ENCODE assay signal across 1 cellular context in the genomic region with DNA sequence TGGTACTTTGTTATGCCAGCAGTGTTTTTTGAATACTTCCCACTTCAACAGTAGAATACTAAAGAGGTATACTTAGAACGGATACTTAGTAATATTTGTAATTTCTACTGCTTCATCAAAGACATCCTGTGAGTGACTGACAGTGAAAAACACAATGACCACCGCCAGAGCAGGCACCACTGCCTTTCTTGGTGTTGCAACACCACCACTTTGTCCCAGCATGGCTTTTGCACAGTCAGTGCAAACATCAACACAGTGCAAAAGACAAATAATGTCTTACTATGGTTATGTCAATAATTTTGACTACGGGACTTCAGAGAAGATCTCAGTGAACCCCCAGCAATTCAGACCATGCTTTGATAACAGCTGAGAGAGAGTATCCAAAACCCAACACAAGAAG.
TF ChIP-seq lines count a peak whose summit lies in the region.

No MANE protein-coding gene starts in this region.

TF ChIP-seq in HepG2, 621 proteins besides CTCF, POLR2A, EP300 and RAD21 (continued from another document and continues in another):
- TF ChIP-seq, protein P1, sequence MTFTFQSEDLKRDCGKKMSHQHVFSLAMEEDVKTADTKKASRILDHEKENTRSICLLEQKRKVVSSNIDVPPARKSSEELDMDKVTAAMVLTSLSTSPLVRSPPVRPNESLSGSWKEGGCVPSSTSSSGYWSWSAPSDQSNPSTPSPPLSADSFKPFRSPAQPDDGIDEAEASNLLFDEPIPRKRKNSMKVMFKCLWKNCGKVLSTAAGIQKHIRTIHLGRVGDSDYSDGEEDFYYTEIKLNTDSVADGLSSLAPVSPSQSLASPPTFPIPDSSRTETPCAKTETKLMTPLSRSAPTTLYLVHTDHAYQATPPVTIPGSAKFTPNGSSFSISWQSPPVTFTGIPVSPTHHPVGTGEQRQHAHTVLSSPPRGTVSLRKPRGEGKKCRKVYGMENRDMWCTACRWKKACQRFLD (CRISPR knock-in tag; IDR thresholded peaks at IDR 0.05; ENCODE audit: borderline replicate concordance): no peak
- TF ChIP-seq NR3C1 (CRISPR knock-in tag; IDR thresholded peaks at IDR 0.05) (no peak), MZF1 (CRISPR knock-in tag; IDR thresholded peaks at IDR 0.05; ENCODE audit: borderline replicate concordance) (no peak), ZMYM4 (CRISPR knock-in tag; IDR thresholded peaks at IDR 0.05) (peak; percentile 73; the same call in 1 of the 2 replicates), ZNF878 (CRISPR knock-in tag; IDR thresholded peaks at IDR 0.05) (no peak), AGO2 (optimal IDR thresholded peaks at IDR 0.05; ENCODE audit: low read depth, low read length) (no peak), ARID2 (CRISPR knock-in tag; IDR thresholded peaks at IDR 0.05; ENCODE audit: borderline replicate concordance) (no peak), ZNF879 (CRISPR knock-in tag; IDR thresholded peaks at IDR 0.05) (no peak), PBX3 (CRISPR knock-in tag; IDR thresholded peaks at IDR 0.05; ENCODE audit: borderline replicate concordance) (no peak), ESRRA (CRISPR knock-in tag; IDR thresholded peaks at IDR 0.05; ENCODE audit: low read depth) (no peak), SPEN (CRISPR knock-in tag; IDR thresholded peaks at IDR 0.05; ENCODE audit: low read depth) (no peak), ATM (IDR thresholded peaks at IDR 0.05; ENCODE audit: borderline replicate concordance) (no peak), ZNF761 (CRISPR knock-in tag; conservative IDR thresholded peaks at IDR 0.05) (no peak), ZNF782 (CRISPR knock-in tag; IDR thresholded peaks at IDR 0.05; ENCODE audit: borderline replicate concordance) (no peak), SMAD3 (CRISPR knock-in tag; IDR thresholded peaks at IDR 0.05) (peak; percentile 48; the same call in 1 of the 2 replicates), ZIK1 (CRISPR knock-in tag; IDR thresholded peaks at IDR 0.05; ENCODE audit: borderline replicate concordance, low read depth) (no peak), ZNF331 (CRISPR knock-in tag; IDR thresholded peaks at IDR 0.05) (peak; percentile 83), ZNF747 (CRISPR knock-in tag; IDR thresholded peaks at IDR 0.05; ENCODE audit: borderline replicate concordance) (no peak), ZFX (CRISPR knock-in tag; IDR thresholded peaks at IDR 0.05; ENCODE audit: low read depth) (no peak), EZH2 (conservative IDR thresholded peaks at IDR 0.05; ENCODE audit: low read depth, low read length) (no peak), MED8 (CRISPR knock-in tag; IDR thresholded peaks at IDR 0.05; ENCODE audit: insufficient replicate concordance) (no peak), MAFK (conservative IDR thresholded peaks at IDR 0.05 in 1 of 2, IDR thresholded peaks at IDR 0.05 in 1 of 2; ENCODE audit: low read length in 2 of 2) (peak; percentile 39 to 53; a peak in 3 of 4 replicates), TRAFD1 (CRISPR knock-in tag; IDR thresholded peaks at IDR 0.05; ENCODE audit: borderline replicate concordance) (no peak), ZNF543 (CRISPR knock-in tag; IDR thresholded peaks at IDR 0.05) (no peak), TSC22D2 (CRISPR knock-in tag; IDR thresholded peaks at IDR 0.05; ENCODE audit: borderline replicate concordance) (no peak), ZNF264 (CRISPR knock-in tag; IDR thresholded peaks at IDR 0.05) (no peak), ZNF703 (CRISPR knock-in tag; IDR thresholded peaks at IDR 0.05; ENCODE audit: borderline replicate concordance) (no peak), ZBTB1 (CRISPR knock-in tag; IDR thresholded peaks at IDR 0.05; ENCODE audit: borderline replicate concordance) (no peak), GLI4 (CRISPR knock-in tag; IDR thresholded peaks at IDR 0.05; ENCODE audit: borderline replicate concordance) (no peak), ZNF780A (CRISPR knock-in tag; IDR thresholded peaks at IDR 0.05) (no peak), HDAC1 (CRISPR knock-in tag; IDR thresholded peaks at IDR 0.05) (peak; percentile 64), ZSCAN9 (CRISPR knock-in tag; IDR thresholded peaks at IDR 0.05; ENCODE audit: borderline replicate concordance) (peak; percentile 62; the same call in 1 of the 2 replicates), ZNF550 (CRISPR knock-in tag; IDR thresholded peaks at IDR 0.05; ENCODE audit: borderline replicate concordance) (no peak), NCOR1 (IDR thresholded peaks at IDR 0.05; ENCODE audit: borderline replicate concordance, low read length) (peak; percentile 63; the same call in 1 of the 2 replicates), CEBPB (IDR thresholded peaks at IDR 0.05; ENCODE audit: borderline replicate concordance, low read depth, low read length) (peak; percentile 99), ZNF563 (CRISPR knock-in tag; IDR thresholded peaks at IDR 0.05) (no peak), ZNF784 (CRISPR knock-in tag; IDR thresholded peaks at IDR 0.05; ENCODE audit: borderline replicate concordance) (no peak), ZNF326 (CRISPR knock-in tag; IDR thresholded peaks at IDR 0.05; ENCODE audit: borderline replicate concordance) (no peak), SKIL (CRISPR knock-in tag; IDR thresholded peaks at IDR 0.05; ENCODE audit: borderline replicate concordance) (no peak; the same call in 1 of the 2 replicates), E2F5 (CRISPR knock-in tag; conservative IDR thresholded peaks at IDR 0.05) (no peak), MED13 (CRISPR knock-in tag; IDR thresholded peaks at IDR 0.05) (no peak), ZNF567 (CRISPR knock-in tag; IDR thresholded peaks at IDR 0.05; ENCODE audit: borderline replicate concordance) (no peak), ZNF788 (CRISPR knock-in tag; IDR thresholded peaks at IDR 0.05; ENCODE audit: borderline replicate concordance) (peak; percentile 61; the same call in 1 of the 2 replicates), HNF4A (CRISPR knock-in tag; IDR thresholded peaks at IDR 0.05) (peak; percentile 69), GRHL1 (CRISPR knock-in tag; conservative IDR thresholded peaks at IDR 0.05) (no peak), ZNF10 (CRISPR knock-in tag; IDR thresholded peaks at IDR 0.05; ENCODE audit: borderline replicate concordance, low read depth) (no peak), CAMTA2 (CRISPR knock-in tag; IDR thresholded peaks at IDR 0.05; ENCODE audit: borderline replicate concordance) (no peak)
- TF ChIP-seq, protein P2, sequence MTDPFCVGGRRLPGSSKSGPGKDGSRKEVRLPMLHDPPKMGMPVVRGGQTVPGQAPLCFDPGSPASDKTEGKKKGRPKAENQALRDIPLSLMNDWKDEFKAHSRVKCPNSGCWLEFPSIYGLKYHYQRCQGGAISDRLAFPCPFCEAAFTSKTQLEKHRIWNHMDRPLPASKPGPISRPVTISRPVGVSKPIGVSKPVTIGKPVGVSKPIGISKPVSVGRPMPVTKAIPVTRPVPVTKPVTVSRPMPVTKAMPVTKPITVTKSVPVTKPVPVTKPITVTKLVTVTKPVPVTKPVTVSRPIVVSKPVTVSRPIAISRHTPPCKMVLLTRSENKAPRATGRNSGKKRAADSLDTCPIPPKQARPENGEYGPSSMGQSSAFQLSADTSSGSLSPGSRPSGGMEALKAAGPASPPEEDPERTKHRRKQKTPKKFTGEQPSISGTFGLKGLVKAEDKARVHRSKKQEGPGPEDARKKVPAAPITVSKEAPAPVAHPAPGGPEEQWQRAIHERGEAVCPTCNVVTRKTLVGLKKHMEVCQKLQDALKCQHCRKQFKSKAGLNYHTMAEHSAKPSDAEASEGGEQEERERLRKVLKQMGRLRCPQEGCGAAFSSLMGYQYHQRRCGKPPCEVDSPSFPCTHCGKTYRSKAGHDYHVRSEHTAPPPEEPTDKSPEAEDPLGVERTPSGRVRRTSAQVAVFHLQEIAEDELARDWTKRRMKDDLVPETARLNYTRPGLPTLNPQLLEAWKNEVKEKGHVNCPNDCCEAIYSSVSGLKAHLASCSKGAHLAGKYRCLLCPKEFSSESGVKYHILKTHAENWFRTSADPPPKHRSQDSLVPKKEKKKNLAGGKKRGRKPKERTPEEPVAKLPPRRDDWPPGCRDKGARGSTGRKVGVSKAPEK (CRISPR knock-in tag; IDR thresholded peaks at IDR 0.05; ENCODE audit: borderline replicate concordance): no peak
- TF ChIP-seq, protein P3, sequence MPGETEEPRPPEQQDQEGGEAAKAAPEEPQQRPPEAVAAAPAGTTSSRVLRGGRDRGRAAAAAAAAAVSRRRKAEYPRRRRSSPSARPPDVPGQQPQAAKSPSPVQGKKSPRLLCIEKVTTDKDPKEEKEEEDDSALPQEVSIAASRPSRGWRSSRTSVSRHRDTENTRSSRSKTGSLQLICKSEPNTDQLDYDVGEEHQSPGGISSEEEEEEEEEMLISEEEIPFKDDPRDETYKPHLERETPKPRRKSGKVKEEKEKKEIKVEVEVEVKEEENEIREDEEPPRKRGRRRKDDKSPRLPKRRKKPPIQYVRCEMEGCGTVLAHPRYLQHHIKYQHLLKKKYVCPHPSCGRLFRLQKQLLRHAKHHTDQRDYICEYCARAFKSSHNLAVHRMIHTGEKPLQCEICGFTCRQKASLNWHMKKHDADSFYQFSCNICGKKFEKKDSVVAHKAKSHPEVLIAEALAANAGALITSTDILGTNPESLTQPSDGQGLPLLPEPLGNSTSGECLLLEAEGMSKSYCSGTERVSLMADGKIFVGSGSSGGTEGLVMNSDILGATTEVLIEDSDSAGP (CRISPR knock-in tag; IDR thresholded peaks at IDR 0.05; ENCODE audit: borderline replicate concordance): no peak
